Comparison of ENCODE assay signal across 8 cellular contexts in the genomic region with DNA sequence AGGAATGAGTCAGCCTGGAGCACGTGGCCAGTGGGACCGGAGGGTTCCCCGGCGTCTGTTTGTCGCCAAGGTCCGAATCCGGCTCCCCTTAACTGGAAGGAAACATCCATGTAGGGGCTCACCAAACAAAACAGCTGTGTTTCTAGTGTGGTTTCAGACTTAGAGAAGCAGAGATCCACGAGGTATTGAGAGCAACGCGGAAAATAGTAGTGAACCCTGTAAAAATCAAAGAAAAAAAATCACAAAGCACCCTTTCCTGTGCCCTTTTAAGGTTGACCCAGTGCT. TPM values are rescaled to one million over a fixed set of nuclear protein-coding genes. Genes with fewer than 3 reads are reported as not detected.
DNase-seq lines count a peak whose midpoint lies in the region; ATAC-seq, FAIRE-seq and TF ChIP-seq lines count a peak whose summit lies in the region.

No MANE protein-coding gene starts in this region.

- H3K27me3 ChIP-seq in SJSA1 (replicated peaks) (no peaks in the 10 kb centered on the region), sigmoid colon (no peaks in the 10 kb centered on the region)

- intact Hi-C loops in sigmoid colon (cut with DNase I): loop anchor here (2.0 to 5.0 kb wide), 2 partner anchors 54 to 149 kb away; a partner anchor contains a TSS

- 1% methylated on average over 10 of the region's 10 CpGs for WGBS in sigmoid colon, 2 donors

- ATAC-seq in HG03135 (IDR thresholded peaks at IDR 0.05; ENCODE audit: unreplicated experiment): no peak

- TF ChIP-seq CTCF in fibroblast of villous mesenchyme (IDR thresholded peaks at IDR 0.05; ENCODE audit: insufficient read depth, low read depth, low read length) (no peak), sigmoid colon (IDR thresholded peaks at IDR 0.05) (no peak)

- no peaks in the 10 kb centered on the region for H3K9me3 ChIP-seq in SJSA1 (replicated peaks)
- H3K9me3 ChIP-seq in sigmoid colon: no peaks in the 10 kb centered on the region

- H3K4me3 ChIP-seq in SJSA1 (peak overlapping the region; percentile 76), fibroblast of villous mesenchyme (ENCODE audit: low read depth, low read length) (peak overlapping the region; percentile 78), sigmoid colon (peak overlapping the region; percentile 58 to 94 (median 80))

- H3K27ac ChIP-seq in SJSA1 (peak overlapping the region; percentile 59), sigmoid colon (peak overlapping the region; percentile 88 to 94 (median 92))

- no peak for DNase-seq in GM12892 (ENCODE audit: insufficient read length)
- DNase-seq in SJSA1 (ENCODE audit: low read depth in 1 of 2, low spot score in 2 of 2): no peak
- no peak for DNase-seq in fibroblast of villous mesenchyme (ENCODE audit: low read depth)
- no peak for DNase-seq in sigmoid colon
- DNase-seq in DMS79 (lab: John Stamatoyannopoulos, UW): no peak
- DNase-seq in NCI-H524 treated with DMSO at 0.1 percent for 48 hours (lab: John Stamatoyannopoulos, UW): no peak
- no peak for DNase-seq in KBM-7

- no peak for TF ChIP-seq EP300 in sigmoid colon (IDR thresholded peaks at IDR 0.05)

- H3K4me1 ChIP-seq in SJSA1 (replicated peaks): peaks cover 21% of the 10 kb centered on the region
- peaks cover 0 to 23% (median 15%) of the 10 kb centered on the region in 4 donors for H3K4me1 ChIP-seq in sigmoid colon

- H3K36me3 ChIP-seq in SJSA1: peaks cover 48% of the 10 kb centered on the region
- peaks cover 0 to 12% (median 0%) of the 10 kb centered on the region in 4 donors for H3K36me3 ChIP-seq in sigmoid colon

- in situ Hi-C loops in KBM-7 (cut with MboI; ENCODE audit: low pct_unique_long_range_greater_than_20kb, low sequenced_read_pairs): no loop called here

- peak; percentile 95 for FAIRE-seq in GM12892 (lab: Jason Lieb, UNC)

- TF ChIP-seq POLR2A in GM12892 (IDR thresholded peaks at IDR 0.05; ENCODE audit: low read depth, low read length) (no peak), sigmoid colon (IDR thresholded peaks at IDR 0.05) (no peak)

RNA-seq across cellular contexts. Expression of a gene that starts 38.3 kb away (rescaled TPM):
- not detected for polyA plus RNA-seq in GM12892 (2012; ENCODE audit: missing spikeins)
- total RNA-seq in SJSA1 (2014; rRNA removed; shearing (Covaris generic)): not detected in 2 replicates
- under 0.01 and 0.32 TPM in 2 replicates for total RNA-seq in fibroblast of villous mesenchyme
- total RNA-seq in sigmoid colon: not detected
- polyA plus RNA-seq in sigmoid colon: under 1 TPM in 1 of 3 donors, not detected in 2; 0.66 TPM

RNA-seq across cellular contexts. Expression of a gene that starts 53.8 kb away (rescaled TPM):
- 9.1 TPM for polyA plus RNA-seq in GM12892 (2012; ENCODE audit: missing spikeins)
- total RNA-seq in SJSA1 (2014; rRNA removed; shearing (Covaris generic)): 20.5 and 21.4 TPM in 2 replicates
- total RNA-seq in fibroblast of villous mesenchyme: 13.5 and 19.4 TPM in 2 replicates
- total RNA-seq in sigmoid colon: 1 to 10 TPM; 5.0 to 9.1 (median 6.0) TPM
- polyA plus RNA-seq in sigmoid colon: 1 to 10 TPM; 3.3 to 4.4 (median 4.2) TPM
